ENCODE assay signal across 1 cellular context in the genomic region with DNA sequence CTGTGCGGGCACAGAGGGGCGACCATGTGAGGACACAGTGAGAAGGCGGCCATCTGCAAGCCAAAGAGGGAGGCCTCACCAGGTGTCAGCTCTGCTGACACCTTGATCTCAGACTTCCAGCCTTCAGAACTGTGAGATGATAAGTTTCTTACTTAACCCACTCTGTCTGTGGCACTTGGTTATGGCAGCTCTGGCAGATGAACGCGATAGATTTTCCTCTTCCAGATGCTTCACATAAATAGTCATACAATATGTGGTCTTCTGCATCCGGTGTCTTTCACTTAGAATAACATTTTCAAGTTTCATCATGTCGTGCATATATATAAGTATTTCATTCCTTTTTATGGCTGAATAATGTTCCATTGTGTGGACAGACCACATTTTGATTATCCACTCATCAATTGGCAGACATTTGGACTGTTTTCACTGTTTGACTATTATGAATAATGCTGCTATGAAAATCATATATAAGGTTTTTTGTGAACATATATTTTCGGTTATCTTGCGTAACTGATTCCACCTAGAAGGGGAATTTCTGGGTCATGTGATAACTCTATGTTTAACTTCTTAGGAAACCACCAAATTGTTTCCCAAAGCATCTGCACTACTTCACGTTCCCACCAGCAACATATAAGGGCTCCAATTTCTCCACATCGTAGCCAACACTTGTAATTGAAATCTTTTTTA.
TF ChIP-seq lines count a peak whose summit lies in the region.

No MANE protein-coding gene starts in this region.

TF ChIP-seq in GM12878, 131 proteins besides CTCF, POLR2A, EP300 and RAD21 (continued from another document and continues in another):
- TF ChIP-seq, protein P1, sequence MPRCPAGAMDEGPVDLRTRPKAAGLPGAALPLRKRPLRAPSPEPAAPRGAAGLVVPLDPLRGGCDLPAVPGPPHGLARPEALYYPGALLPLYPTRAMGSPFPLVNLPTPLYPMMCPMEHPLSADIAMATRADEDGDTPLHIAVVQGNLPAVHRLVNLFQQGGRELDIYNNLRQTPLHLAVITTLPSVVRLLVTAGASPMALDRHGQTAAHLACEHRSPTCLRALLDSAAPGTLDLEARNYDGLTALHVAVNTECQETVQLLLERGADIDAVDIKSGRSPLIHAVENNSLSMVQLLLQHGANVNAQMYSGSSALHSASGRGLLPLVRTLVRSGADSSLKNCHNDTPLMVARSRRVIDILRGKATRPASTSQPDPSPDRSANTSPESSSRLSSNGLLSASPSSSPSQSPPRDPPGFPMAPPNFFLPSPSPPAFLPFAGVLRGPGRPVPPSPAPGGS (IDR thresholded peaks at IDR 0.05; ENCODE audit: borderline replicate concordance, insufficient read depth, low read depth, low read length, poor library complexity, severe bottlenecking), result peak; percentile 33
- TF ChIP-seq, protein P2, sequence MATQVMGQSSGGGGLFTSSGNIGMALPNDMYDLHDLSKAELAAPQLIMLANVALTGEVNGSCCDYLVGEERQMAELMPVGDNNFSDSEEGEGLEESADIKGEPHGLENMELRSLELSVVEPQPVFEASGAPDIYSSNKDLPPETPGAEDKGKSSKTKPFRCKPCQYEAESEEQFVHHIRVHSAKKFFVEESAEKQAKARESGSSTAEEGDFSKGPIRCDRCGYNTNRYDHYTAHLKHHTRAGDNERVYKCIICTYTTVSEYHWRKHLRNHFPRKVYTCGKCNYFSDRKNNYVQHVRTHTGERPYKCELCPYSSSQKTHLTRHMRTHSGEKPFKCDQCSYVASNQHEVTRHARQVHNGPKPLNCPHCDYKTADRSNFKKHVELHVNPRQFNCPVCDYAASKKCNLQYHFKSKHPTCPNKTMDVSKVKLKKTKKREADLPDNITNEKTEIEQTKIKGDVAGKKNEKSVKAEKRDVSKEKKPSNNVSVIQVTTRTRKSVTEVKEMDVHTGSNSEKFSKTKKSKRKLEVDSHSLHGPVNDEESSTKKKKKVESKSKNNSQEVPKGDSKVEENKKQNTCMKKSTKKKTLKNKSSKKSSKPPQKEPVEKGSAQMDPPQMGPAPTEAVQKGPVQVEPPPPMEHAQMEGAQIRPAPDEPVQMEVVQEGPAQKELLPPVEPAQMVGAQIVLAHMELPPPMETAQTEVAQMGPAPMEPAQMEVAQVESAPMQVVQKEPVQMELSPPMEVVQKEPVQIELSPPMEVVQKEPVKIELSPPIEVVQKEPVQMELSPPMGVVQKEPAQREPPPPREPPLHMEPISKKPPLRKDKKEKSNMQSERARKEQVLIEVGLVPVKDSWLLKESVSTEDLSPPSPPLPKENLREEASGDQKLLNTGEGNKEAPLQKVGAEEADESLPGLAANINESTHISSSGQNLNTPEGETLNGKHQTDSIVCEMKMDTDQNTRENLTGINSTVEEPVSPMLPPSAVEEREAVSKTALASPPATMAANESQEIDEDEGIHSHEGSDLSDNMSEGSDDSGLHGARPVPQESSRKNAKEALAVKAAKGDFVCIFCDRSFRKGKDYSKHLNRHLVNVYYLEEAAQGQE (IDR thresholded peaks at IDR 0.05; ENCODE audit: low read depth, low read length), result no peak
- TF ChIP-seq TARDBP (IDR thresholded peaks at IDR 0.05; ENCODE audit: borderline replicate concordance), result no peak
- TF ChIP-seq MTA3 (IDR thresholded peaks at IDR 0.05; ENCODE audit: borderline replicate concordance, low read length), result no peak
- TF ChIP-seq ZNF274 (IDR thresholded peaks at IDR 0.05; ENCODE audit: insufficient read depth, insufficient read length), result no peak
- TF ChIP-seq RELA (IDR thresholded peaks at IDR 0.05; ENCODE audit: borderline replicate concordance, partially characterized antibody), result peak; percentile 78
- TF ChIP-seq POLR2AphosphoS2 (IDR thresholded peaks at IDR 0.05; ENCODE audit: low read depth, low read length), result no peak
- TF ChIP-seq, protein P3, sequence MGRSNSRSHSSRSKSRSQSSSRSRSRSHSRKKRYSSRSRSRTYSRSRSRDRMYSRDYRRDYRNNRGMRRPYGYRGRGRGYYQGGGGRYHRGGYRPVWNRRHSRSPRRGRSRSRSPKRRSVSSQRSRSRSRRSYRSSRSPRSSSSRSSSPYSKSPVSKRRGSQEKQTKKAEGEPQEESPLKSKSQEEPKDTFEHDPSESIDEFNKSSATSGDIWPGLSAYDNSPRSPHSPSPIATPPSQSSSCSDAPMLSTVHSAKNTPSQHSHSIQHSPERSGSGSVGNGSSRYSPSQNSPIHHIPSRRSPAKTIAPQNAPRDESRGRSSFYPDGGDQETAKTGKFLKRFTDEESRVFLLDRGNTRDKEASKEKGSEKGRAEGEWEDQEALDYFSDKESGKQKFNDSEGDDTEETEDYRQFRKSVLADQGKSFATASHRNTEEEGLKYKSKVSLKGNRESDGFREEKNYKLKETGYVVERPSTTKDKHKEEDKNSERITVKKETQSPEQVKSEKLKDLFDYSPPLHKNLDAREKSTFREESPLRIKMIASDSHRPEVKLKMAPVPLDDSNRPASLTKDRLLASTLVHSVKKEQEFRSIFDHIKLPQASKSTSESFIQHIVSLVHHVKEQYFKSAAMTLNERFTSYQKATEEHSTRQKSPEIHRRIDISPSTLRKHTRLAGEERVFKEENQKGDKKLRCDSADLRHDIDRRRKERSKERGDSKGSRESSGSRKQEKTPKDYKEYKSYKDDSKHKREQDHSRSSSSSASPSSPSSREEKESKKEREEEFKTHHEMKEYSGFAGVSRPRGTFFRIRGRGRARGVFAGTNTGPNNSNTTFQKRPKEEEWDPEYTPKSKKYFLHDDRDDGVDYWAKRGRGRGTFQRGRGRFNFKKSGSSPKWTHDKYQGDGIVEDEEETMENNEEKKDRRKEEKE (IDR thresholded peaks at IDR 0.05), result no peak
- TF ChIP-seq BHLHE40 (IDR thresholded peaks at IDR 0.05; ENCODE audit: borderline replicate concordance in 1 of 2, low read depth in 2 of 2, low read length in 1 of 2), result 0 out of 4 replicates have a peak, but pooled peaks of 1 of the 2 experiments have one; percentile 7
- peak; percentile 54; the same call in 1 of the 2 replicates for TF ChIP-seq JUNB (IDR thresholded peaks at IDR 0.05)
- TF ChIP-seq, protein P4, sequence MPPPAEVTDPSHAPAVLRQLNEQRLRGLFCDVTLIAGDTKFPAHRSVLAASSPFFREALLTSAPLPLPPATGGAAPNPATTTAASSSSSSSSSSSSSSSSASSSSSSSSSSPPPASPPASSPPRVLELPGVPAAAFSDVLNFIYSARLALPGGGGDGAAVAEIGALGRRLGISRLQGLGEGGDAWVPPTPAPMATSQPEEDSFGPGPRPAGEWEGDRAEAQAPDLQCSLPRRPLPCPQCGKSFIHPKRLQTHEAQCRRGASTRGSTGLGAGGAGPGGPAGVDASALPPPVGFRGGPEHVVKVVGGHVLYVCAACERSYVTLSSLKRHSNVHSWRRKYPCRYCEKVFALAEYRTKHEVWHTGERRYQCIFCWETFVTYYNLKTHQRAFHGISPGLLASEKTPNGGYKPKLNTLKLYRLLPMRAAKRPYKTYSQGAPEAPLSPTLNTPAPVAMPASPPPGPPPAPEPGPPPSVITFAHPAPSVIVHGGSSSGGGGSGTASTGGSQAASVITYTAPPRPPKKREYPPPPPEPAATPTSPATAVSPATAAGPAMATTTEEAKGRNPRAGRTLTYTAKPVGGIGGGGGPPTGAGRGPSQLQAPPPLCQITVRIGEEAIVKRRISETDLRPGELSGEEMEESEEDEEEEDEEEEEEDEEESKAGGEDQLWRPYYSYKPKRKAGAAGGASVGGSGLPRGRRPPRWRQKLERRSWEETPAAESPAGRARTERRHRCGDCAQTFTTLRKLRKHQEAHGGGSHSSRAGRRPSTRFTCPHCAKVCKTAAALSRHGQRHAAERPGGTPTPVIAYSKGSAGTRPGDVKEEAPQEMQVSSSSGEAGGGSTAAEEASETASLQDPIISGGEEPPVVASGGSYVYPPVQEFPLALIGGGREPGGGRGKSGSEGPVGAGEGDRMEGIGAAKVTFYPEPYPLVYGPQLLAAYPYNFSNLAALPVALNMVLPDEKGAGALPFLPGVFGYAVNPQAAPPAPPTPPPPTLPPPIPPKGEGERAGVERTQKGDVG (CRISPR knock-in tag; IDR thresholded peaks at IDR 0.05), result no peak
- TF ChIP-seq, protein P5, sequence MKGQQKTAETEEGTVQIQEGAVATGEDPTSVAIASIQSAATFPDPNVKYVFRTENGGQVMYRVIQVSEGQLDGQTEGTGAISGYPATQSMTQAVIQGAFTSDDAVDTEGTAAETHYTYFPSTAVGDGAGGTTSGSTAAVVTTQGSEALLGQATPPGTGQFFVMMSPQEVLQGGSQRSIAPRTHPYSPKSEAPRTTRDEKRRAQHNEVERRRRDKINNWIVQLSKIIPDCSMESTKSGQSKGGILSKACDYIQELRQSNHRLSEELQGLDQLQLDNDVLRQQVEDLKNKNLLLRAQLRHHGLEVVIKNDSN (IDR thresholded peaks at IDR 0.05; ENCODE audit: borderline replicate concordance, extremely low read length, insufficient read depth, low read depth, low read length), result no peak
- TF ChIP-seq, protein P6, sequence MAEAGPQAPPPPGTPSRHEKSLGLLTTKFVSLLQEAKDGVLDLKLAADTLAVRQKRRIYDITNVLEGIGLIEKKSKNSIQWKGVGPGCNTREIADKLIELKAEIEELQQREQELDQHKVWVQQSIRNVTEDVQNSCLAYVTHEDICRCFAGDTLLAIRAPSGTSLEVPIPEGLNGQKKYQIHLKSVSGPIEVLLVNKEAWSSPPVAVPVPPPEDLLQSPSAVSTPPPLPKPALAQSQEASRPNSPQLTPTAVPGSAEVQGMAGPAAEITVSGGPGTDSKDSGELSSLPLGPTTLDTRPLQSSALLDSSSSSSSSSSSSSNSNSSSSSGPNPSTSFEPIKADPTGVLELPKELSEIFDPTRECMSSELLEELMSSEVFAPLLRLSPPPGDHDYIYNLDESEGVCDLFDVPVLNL (IDR thresholded peaks at IDR 0.05; ENCODE audit: low read depth, low read length), result no peak
- TF ChIP-seq, protein P7, sequence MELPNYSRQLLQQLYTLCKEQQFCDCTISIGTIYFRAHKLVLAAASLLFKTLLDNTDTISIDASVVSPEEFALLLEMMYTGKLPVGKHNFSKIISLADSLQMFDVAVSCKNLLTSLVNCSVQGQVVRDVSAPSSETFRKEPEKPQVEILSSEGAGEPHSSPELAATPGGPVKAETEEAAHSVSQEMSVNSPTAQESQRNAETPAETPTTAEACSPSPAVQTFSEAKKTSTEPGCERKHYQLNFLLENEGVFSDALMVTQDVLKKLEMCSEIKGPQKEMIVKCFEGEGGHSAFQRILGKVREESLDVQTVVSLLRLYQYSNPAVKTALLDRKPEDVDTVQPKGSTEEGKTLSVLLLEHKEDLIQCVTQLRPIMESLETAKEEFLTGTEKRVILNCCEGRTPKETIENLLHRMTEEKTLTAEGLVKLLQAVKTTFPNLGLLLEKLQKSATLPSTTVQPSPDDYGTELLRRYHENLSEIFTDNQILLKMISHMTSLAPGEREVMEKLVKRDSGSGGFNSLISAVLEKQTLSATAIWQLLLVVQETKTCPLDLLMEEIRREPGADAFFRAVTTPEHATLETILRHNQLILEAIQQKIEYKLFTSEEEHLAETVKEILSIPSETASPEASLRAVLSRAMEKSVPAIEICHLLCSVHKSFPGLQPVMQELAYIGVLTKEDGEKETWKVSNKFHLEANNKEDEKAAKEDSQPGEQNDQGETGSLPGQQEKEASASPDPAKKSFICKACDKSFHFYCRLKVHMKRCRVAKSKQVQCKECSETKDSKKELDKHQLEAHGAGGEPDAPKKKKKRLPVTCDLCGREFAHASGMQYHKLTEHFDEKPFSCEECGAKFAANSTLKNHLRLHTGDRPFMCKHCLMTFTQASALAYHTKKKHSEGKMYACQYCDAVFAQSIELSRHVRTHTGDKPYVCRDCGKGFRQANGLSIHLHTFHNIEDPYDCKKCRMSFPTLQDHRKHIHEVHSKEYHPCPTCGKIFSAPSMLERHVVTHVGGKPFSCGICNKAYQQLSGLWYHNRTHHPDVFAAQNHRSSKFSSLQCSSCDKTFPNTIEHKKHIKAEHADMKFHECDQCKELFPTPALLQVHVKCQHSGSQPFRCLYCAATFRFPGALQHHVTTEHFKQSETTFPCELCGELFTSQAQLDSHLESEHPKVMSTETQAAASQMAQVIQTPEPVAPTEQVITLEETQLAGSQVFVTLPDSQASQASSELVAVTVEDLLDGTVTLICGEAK (IDR thresholded peaks at IDR 0.05; ENCODE audit: borderline replicate concordance), result no peak
- no peak for TF ChIP-seq SMAD5 (IDR thresholded peaks at IDR 0.05; ENCODE audit: low read depth)
- TF ChIP-seq IRF4 (IDR thresholded peaks at IDR 0.05; ENCODE audit: low read depth, low read length), result no peak
- TF ChIP-seq, protein P8, sequence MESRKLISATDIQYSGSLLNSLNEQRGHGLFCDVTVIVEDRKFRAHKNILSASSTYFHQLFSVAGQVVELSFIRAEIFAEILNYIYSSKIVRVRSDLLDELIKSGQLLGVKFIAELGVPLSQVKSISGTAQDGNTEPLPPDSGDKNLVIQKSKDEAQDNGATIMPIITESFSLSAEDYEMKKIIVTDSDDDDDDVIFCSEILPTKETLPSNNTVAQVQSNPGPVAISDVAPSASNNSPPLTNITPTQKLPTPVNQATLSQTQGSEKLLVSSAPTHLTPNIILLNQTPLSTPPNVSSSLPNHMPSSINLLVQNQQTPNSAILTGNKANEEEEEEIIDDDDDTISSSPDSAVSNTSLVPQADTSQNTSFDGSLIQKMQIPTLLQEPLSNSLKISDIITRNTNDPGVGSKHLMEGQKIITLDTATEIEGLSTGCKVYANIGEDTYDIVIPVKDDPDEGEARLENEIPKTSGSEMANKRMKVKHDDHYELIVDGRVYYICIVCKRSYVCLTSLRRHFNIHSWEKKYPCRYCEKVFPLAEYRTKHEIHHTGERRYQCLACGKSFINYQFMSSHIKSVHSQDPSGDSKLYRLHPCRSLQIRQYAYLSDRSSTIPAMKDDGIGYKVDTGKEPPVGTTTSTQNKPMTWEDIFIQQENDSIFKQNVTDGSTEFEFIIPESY (IDR thresholded peaks at IDR 0.05), result no peak
- TF ChIP-seq NR2C2 (IDR thresholded peaks at IDR 0.05; ENCODE audit: borderline replicate concordance, control insufficient read depth, insufficient read length, low read depth), result no peak
- TF ChIP-seq CEBPB (IDR thresholded peaks at IDR 0.05; ENCODE audit: borderline replicate concordance in 1 of 2, low read depth in 2 of 2, low read length in 2 of 2), result no peak
- no peak for TF ChIP-seq BACH1 (IDR thresholded peaks at IDR 0.05; ENCODE audit: borderline replicate concordance)
- no peak for TF ChIP-seq ASH2L (IDR thresholded peaks at IDR 0.05; ENCODE audit: borderline replicate concordance, low read depth)
- no peak for TF ChIP-seq ZNF622 (IDR thresholded peaks at IDR 0.05)
